Comparison of ENCODE assay signal across 22 cellular contexts in the genomic region with DNA sequence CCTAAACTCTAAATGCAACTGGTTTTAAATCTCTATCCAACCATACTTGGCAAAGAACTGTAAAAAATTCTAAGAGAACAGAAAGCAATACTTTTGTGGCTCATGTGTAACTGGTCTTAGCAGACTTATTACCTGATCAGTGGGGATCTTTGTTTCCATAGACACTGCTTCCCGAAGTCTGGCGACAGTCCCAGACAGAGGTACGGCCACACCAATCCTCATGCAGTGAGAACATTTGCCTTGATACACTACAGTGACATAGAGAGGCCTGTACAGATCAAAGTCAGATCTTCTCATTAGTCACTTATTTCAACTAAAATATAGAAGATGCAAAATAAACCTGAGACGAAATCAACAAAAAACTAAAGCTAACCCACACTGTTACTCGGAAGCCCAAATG.
"Had no signal": no experiment of that assay in that cellular context is flagged by ENCODE, and none has a peak within 500 bp of the region (broad histone marks: within the 10 kb centered on the region; RNA-seq: fewer than 3 reads in every experiment).

No MANE protein-coding gene starts in this region.

- H3K36me3 Mint-ChIP-seq: natural killer cell had no signal

- H3K9me3 ChIP-seq: gastrocnemius medialis, neutrophil, transverse colon had no signal

- H3K9me3 Mint-ChIP-seq: activated naive CD4-positive, alpha-beta T cell treated with anti-CD3 and anti-CD28 coated beads, Interleukin-2, amount 10 ng/mL, durations not matched to agents 7 days and 5 days; activated T-helper 2 cell treated with anti-CD3 and anti-CD28 coated beads, Interferon-gamma antibody, Interleukin-2, Interleukin-4, amounts not matched to agents 10 μg/mL and 5 μg/mL and 100 μg/mL, durations not matched to agents 14 hours and 24 hours and 36 hours; natural killer cell had no signal

- H3K27ac Mint-ChIP-seq: activated CD8-positive, alpha-beta memory T cell treated with anti-CD3 and anti-CD28 coated beads, Interleukin-2, amount 10 ng/mL, durations not matched to agents 7 days and 5 days; activated naive CD4-positive, alpha-beta T cell treated with anti-CD3 and anti-CD28 coated beads, Interleukin-2, amount 10 ng/mL, durations not matched to agents 7 days and 5 days; activated T-helper 2 cell treated with anti-CD3 and anti-CD28 coated beads, Interferon-gamma antibody, Interleukin-2, Interleukin-4, amounts not matched to agents 10 μg/mL and 5 μg/mL and 100 μg/mL, durations not matched to agents 14 hours and 24 hours and 36 hours; memory B cell; natural killer cell had no signal

- ATAC-seq: activated CD8-positive, alpha-beta memory T cell treated with anti-CD3 and anti-CD28 coated beads, Interleukin-2, amount 10 ng/mL, durations not matched to agents 7 days and 5 days; gastrocnemius medialis; natural killer cell had no signal

- H3K27me3 Mint-ChIP-seq: activated CD8-positive, alpha-beta memory T cell treated with anti-CD3 and anti-CD28 coated beads, Interleukin-2, amount 10 ng/mL, durations not matched to agents 7 days and 5 days; activated naive CD4-positive, alpha-beta T cell treated with anti-CD3 and anti-CD28 coated beads, Interleukin-2, amount 10 ng/mL, durations not matched to agents 7 days and 5 days; memory B cell had no signal

- H3K27me3 ChIP-seq: brain microvascular endothelial cell, gastrocnemius medialis, neutrophil, transverse colon had no signal

- H3K36me3 ChIP-seq: brain microvascular endothelial cell had no signal

- H3K4me3 Mint-ChIP-seq: activated CD8-positive, alpha-beta memory T cell treated with anti-CD3 and anti-CD28 coated beads, Interleukin-2, amount 10 ng/mL, durations not matched to agents 7 days and 5 days; activated naive CD4-positive, alpha-beta T cell treated with anti-CD3 and anti-CD28 coated beads, Interleukin-2, amount 10 ng/mL, durations not matched to agents 7 days and 5 days; memory B cell; natural killer cell had no signal

- H3K4me1 Mint-ChIP-seq: activated CD8-positive, alpha-beta memory T cell treated with anti-CD3 and anti-CD28 coated beads, Interleukin-2, amount 10 ng/mL, durations not matched to agents 7 days and 5 days; activated naive CD4-positive, alpha-beta T cell treated with anti-CD3 and anti-CD28 coated beads, Interleukin-2, amount 10 ng/mL, durations not matched to agents 7 days and 5 days had no signal

- H3K4me3 ChIP-seq: gastrocnemius medialis, skin epidermis, transverse colon had no signal

- DNase-seq: activated CD4-positive, alpha-beta T cell treated with anti-CD3 and anti-CD28 coated beads for 1 hour; activated CD4-positive, alpha-beta T cell treated with anti-CD3 and anti-CD28 coated beads, Interleukin-2, amount 50 U/mL, for 48 hours; activated CD8-positive, alpha-beta memory T cell treated with anti-CD3 and anti-CD28 coated beads, Interleukin-2, amount 10 ng/mL, durations not matched to agents 7 days and 5 days; activated naive CD4-positive, alpha-beta T cell treated with anti-CD3 and anti-CD28 coated beads, Interleukin-2, amount 10 ng/mL, durations not matched to agents 7 days and 5 days; activated T-cell treated with anti-CD3 and anti-CD28 coated beads, Interleukin-2, amount 50 U/mL, for 1 hour; amniotic stem cell; brain microvascular endothelial cell; cerebellar nuclear complex; dermis blood vessel endothelial cell; gastrocnemius medialis; natural killer cell; posterior cingulate gyrus; stimulated activated CD4-positive, alpha-beta T cell treated with anti-CD3 and anti-CD28 coated beads, Interleukin-15, amount 100 ng/mL, for 24 hours; stimulated activated CD4-positive, alpha-beta T cell treated with anti-CD3 and anti-CD28 coated beads, Interleukin-4, amount 100 ng/mL, for 1 hour; stimulated activated naive CD4-positive, alpha-beta T cell; T1000; transverse colon had no signal

- H3K27ac ChIP-seq: brain microvascular endothelial cell, epithelial cell of prostate, gastrocnemius medialis, neutrophil, skin epidermis had no signal
